In genomic region chr17:31499771-31500554, GRCh38 we compare ENCODE assay signal across 9 cellular contexts.
DNase-seq lines count a peak whose midpoint lies in the region; ATAC-seq and TF ChIP-seq lines count a peak whose summit lies in the region.
"Had no signal": no experiment of that assay in that cellular context is flagged by ENCODE, and none has a peak within 500 bp of the region (broad histone marks: within the 10 kb centered on the region; RNA-seq: fewer than 3 reads in every experiment).

No MANE protein-coding gene starts in this region.

- H3K27ac Mint-ChIP-seq in immature natural killer cell: peak overlapping the region; percentile 42 to 80 (median 58)
- no peak overlapping the region for H3K27ac Mint-ChIP-seq in stimulated activated naive CD8-positive, alpha-beta T cell treated with anti-CD3 and anti-CD28 coated beads, Interleukin-15, amount 100 ng/mL, for 72 hours

- H3K27me3 ChIP-seq in sigmoid colon: peaks cover 0 to 8% (median 0%) of the 10 kb centered on the region in 3 donors

- peaks cover 0 to 6% (median 2%) of the 10 kb centered on the region in 4 donors for H3K4me1 ChIP-seq in sigmoid colon

- H3K9me3 ChIP-seq in sigmoid colon: no peaks in the 10 kb centered on the region

- peaks cover 0 to 4% (median 0%) of the 10 kb centered on the region in 3 donors for H3K27me3 Mint-ChIP-seq in immature natural killer cell (ENCODE audit: low read depth in 3 of 3)
- H3K27me3 Mint-ChIP-seq in stimulated activated naive CD8-positive, alpha-beta T cell treated with anti-CD3 and anti-CD28 coated beads, Interleukin-15, amount 100 ng/mL, for 72 hours: no peaks in the 10 kb centered on the region

- no peak for TF ChIP-seq POLR2A in sigmoid colon (IDR thresholded peaks at IDR 0.05)

- no peak overlapping the region for H3K27ac ChIP-seq in sigmoid colon
- H3K27ac ChIP-seq: HL-60 had no signal

- WGBS in sigmoid colon, 2 donors: 55 to 80% methylated on average over 11 of the region's 11 CpGs

- ATAC-seq in stimulated activated naive CD8-positive, alpha-beta T cell treated with anti-CD3 and anti-CD28 coated beads, Interleukin-15, amount 100 ng/mL, for 72 hours: peak; percentile 63

- no peaks in the 10 kb centered on the region for H3K36me3 ChIP-seq in sigmoid colon

- H3K4me3 ChIP-seq in sigmoid colon: no peak overlapping the region

- DNase-seq in DMS53 (lab: John Stamatoyannopoulos, UW) (peak; percentile 30), DMS53 treated with DMSO at 0.1 percent for 48 hours (lab: John Stamatoyannopoulos, UW; ENCODE audit: unreplicated experiment) (no peak), amygdala (lab: John Stamatoyannopoulos, UW) (peak in 48 of 56 donors; percentile 14 to 90 (median 59)), immature natural killer cell (no peak), sigmoid colon (no peak), GOT3 (lab: John Stamatoyannopoulos, UW) (no peak), SW 1271 (lab: John Stamatoyannopoulos, UW) (no peak)
- DNase-seq in stimulated activated naive CD8-positive, alpha-beta T cell treated with anti-CD3 and anti-CD28 coated beads, Interleukin-15, amount 100 ng/mL, for 72 hours: no peak

- intact Hi-C loops in sigmoid colon (cut with DNase I): no loop called here

- H3K4me3 Mint-ChIP-seq in immature natural killer cell: peak overlapping the region in 2 of 5 donors; percentile 22 to 33
- H3K4me3 Mint-ChIP-seq in stimulated activated naive CD8-positive, alpha-beta T cell treated with anti-CD3 and anti-CD28 coated beads, Interleukin-15, amount 100 ng/mL, for 72 hours: peak overlapping the region in 1 of 2 donors; percentile 39

- no peaks in the 10 kb centered on the region for H3K36me3 Mint-ChIP-seq in immature natural killer cell

- TF ChIP-seq EP300 in sigmoid colon (IDR thresholded peaks at IDR 0.05): no peak

- H3K4me1 Mint-ChIP-seq in immature natural killer cell: peaks cover 65 to 70% of the 10 kb centered on the region in 2 donors
- peaks cover 81% of the 10 kb centered on the region for H3K4me1 Mint-ChIP-seq in stimulated activated naive CD8-positive, alpha-beta T cell treated with anti-CD3 and anti-CD28 coated beads, Interleukin-15, amount 100 ng/mL, for 72 hours

- no peaks in the 10 kb centered on the region for H3K9me3 Mint-ChIP-seq in immature natural killer cell
- H3K9me3 Mint-ChIP-seq in stimulated activated naive CD8-positive, alpha-beta T cell treated with anti-CD3 and anti-CD28 coated beads, Interleukin-15, amount 100 ng/mL, for 72 hours: no peaks in the 10 kb centered on the region

- TF ChIP-seq CTCF in sigmoid colon (IDR thresholded peaks at IDR 0.05): no peak

Comparison
In these comparisons a context has a peak if more than half of its experiments do, and no peak if none do; other contexts are left out.
1. DNase-seq: peak in DMS53 (single experiment) and amygdala (48 of 56); none in DMS53 treated with DMSO at 0.1 percent for 48 hours (single experiment), immature natural killer cell (0 of 3), stimulated activated naive CD8-positive, alpha-beta T cell treated with anti-CD3 and anti-CD28 coated beads, Interleukin-15, amount 100 ng/mL, for 72 hours (0 of 2), sigmoid colon (single experiment), GOT3 (single experiment) and SW 1271 (0 of 2).
2. H3K27ac Mint-ChIP-seq: peak in immature natural killer cell (6 of 6); none in stimulated activated naive CD8-positive, alpha-beta T cell treated with anti-CD3 and anti-CD28 coated beads, Interleukin-15, amount 100 ng/mL, for 72 hours (0 of 2).